Comparison of ENCODE assay signal across 8 cellular contexts in the genomic region with DNA sequence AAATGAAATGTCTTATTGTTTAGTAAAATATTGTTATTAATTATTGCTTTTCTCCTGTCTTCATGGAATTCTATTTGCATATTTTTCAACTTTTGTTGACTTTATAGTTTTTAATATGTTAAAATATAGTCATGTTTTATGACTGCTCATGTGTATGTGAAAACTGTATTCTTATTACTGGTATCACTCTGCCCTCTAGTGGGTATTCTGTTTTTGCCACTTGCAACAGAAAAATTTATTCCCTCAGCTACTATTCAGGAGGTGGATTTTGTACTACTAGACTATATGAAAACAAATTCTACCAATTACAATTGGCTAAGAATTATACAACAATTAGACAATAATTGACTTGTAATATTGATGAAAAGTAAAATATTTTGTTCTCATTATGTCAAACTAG. TPM values are rescaled to one million over a fixed set of nuclear protein-coding genes. Genes with fewer than 3 reads are reported as not detected.
DNase-seq lines count a peak whose midpoint lies in the region; ATAC-seq and TF ChIP-seq lines count a peak whose summit lies in the region.

No MANE protein-coding gene starts in this region.

- intact Hi-C loops in esophagus squamous epithelium (cut with DNase I), result no loop called here

- H3K27me3 ChIP-seq in esophagus squamous epithelium, result no peaks in the 10 kb centered on the region

- H3K27ac ChIP-seq in esophagus squamous epithelium, result no peak overlapping the region

- peak; percentile 62 for TF ChIP-seq CTCF in cardiac fibroblast (IDR thresholded peaks at IDR 0.05; ENCODE audit: low read depth, low read length)
- TF ChIP-seq CTCF in esophagus squamous epithelium (IDR thresholded peaks at IDR 0.05), result peak in 2 of 6 experiments; percentile 26 to 54

- DNase-seq in AG08396 (ENCODE audit: low spot score) (peak; percentile 11), NCI-H1930 (lab: John Stamatoyannopoulos, UW) (peak; percentile 5 to 9), cardiac fibroblast (ENCODE audit: low read depth in 2 of 2) (peak; percentile 36 to 65), non-pigmented ciliary epithelial cell (ENCODE audit: low read depth) (peak; percentile 5), NK-92 (lab: John Stamatoyannopoulos, UW; ENCODE audit: unreplicated experiment) (no peak), esophagus squamous epithelium (lab: John Stamatoyannopoulos, UW) (no peak)
- no peak for DNase-seq in activated CD4-positive, alpha-beta T cell treated with anti-CD3 and anti-CD28 coated beads for 1 hour

- peak; percentile 75 for ATAC-seq in GM18870 (IDR thresholded peaks at IDR 0.05; ENCODE audit: unreplicated experiment)

- H3K36me3 ChIP-seq in esophagus squamous epithelium, result no peaks in the 10 kb centered on the region

- H3K4me3 ChIP-seq in cardiac fibroblast (replicated peaks in 1 of 2; ENCODE audit: low read depth in 2 of 2, low read length in 2 of 2) (no peak overlapping the region), esophagus squamous epithelium (no peak overlapping the region)

- H3K9me3 ChIP-seq in esophagus squamous epithelium, result peaks cover 0 to 6% (median 3%) of the 10 kb centered on the region in 3 donors

- no peak for TF ChIP-seq POLR2A in esophagus squamous epithelium (IDR thresholded peaks at IDR 0.05)

- H3K4me1 ChIP-seq in esophagus squamous epithelium, result no peaks in the 10 kb centered on the region

RNA-seq across cellular contexts. Expression of gene OR4C6, which starts 45.0 kb away (rescaled TPM):
- total RNA-seq in esophagus squamous epithelium, result not detected

RNA-seq across cellular contexts. Expression of gene OR4S2, which starts 58.9 kb away (rescaled TPM):
- not detected for total RNA-seq in esophagus squamous epithelium

Comparison
In these comparisons a context has a peak if more than half of its experiments do, and no peak if none do; other contexts are left out.
1. DNase-seq: peak in AG08396 (single experiment), NCI-H1930 (2 of 2), cardiac fibroblast (2 of 2) and non-pigmented ciliary epithelial cell (single experiment); none in NK-92 (single experiment), esophagus squamous epithelium (single experiment) and activated CD4-positive, alpha-beta T cell treated with anti-CD3 and anti-CD28 coated beads for 1 hour (single experiment).